ENCODE assay signal across 8 cellular contexts in genomic region chr14:100238419-100239199, GRCh38.
DNase-seq lines count a peak whose midpoint lies in the region; ATAC-seq lines count a peak whose summit lies in the region.

TSS of gene YY1 (plus strand) at chr14:100239144. CDS start at chr14:100239245, 101 bp downstream.

- ATAC-seq in GM19043 (IDR thresholded peaks at IDR 0.05; ENCODE audit: low read depth, unreplicated experiment): peak; percentile 80
- ATAC-seq in HG03354 (IDR thresholded peaks at IDR 0.05; ENCODE audit: poor library complexity, severe bottlenecking, unreplicated experiment): peak; percentile 84

- DNase-seq in AG20443 (ENCODE audit: low spot score) (peak; percentile 99), NCI-H446 (lab: John Stamatoyannopoulos, UW) (peak; percentile 95 to 100), islet precursor cell (peak; percentile 99)
- peak; percentile 98 for DNase-seq in activated CD4-positive, CD25-positive, alpha-beta regulatory T cell treated with anti-CD3 and anti-CD28 coated beads, Interleukin-2, amount 50 U/mL, for 16 hours (ENCODE audit: low read depth, low spot score)
- DNase-seq in central memory CD4-positive, alpha-beta T cell: peak; percentile 100
- peak; percentile 99 for DNase-seq in stimulated activated CD4-positive, alpha-beta T cell treated with anti-CD3 and anti-CD28 coated beads, Interleukin-12 subunit alpha, Interleukin-12 subunit beta, amount 100 ng/mL, for 4 hours

Comparison
In these comparisons a context has a peak if more than half of its experiments do, and no peak if none do; other contexts are left out.
1. Peak in every context shown above with its lines: DNase-seq and ATAC-seq.